ENCODE assay signal across 1 cellular context in the genomic region with DNA sequence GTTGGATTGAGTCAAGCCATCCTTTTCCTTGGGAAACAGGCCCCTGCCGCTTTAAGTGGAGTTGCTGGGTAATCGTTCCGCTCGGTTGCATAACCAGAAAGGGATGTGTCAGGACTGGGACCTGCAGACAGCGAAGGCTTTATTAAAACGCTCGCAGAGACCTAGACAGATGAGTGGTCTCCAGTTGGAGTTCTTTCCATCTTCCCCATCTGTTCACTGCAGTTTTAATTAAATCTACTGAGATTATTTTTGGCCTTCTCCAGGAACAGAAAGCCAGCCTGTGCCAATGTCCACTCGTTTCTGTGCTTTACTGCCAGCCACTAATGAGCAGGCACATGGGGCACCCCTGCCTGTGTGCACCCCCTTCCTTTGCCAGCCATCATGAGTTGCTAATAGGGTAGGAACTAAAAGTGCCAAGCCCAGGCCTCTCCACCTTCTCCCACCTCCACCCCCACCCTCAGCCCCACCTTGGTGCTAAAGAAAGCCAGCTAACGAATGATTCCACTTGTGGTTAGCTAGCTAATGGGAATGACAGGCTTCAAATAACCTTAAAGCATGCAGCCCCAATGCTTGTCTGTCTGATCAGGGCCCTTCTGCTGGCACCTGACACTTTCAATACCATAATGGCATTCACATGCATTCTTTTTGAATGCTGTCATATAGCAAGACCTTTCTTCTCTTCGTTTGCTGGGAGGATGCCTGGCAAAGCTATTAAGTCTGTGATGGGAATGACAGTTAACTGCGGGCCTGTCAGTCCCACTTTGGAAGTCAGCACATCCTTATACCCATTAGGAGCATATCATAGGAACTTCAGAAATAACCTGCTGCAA.
TF ChIP-seq lines count a peak whose summit lies in the region.

No MANE protein-coding gene starts in this region.

TF ChIP-seq in HepG2, 621 proteins besides CTCF, POLR2A, EP300 and RAD21 (continued from another document):
- TF ChIP-seq, protein P1, sequence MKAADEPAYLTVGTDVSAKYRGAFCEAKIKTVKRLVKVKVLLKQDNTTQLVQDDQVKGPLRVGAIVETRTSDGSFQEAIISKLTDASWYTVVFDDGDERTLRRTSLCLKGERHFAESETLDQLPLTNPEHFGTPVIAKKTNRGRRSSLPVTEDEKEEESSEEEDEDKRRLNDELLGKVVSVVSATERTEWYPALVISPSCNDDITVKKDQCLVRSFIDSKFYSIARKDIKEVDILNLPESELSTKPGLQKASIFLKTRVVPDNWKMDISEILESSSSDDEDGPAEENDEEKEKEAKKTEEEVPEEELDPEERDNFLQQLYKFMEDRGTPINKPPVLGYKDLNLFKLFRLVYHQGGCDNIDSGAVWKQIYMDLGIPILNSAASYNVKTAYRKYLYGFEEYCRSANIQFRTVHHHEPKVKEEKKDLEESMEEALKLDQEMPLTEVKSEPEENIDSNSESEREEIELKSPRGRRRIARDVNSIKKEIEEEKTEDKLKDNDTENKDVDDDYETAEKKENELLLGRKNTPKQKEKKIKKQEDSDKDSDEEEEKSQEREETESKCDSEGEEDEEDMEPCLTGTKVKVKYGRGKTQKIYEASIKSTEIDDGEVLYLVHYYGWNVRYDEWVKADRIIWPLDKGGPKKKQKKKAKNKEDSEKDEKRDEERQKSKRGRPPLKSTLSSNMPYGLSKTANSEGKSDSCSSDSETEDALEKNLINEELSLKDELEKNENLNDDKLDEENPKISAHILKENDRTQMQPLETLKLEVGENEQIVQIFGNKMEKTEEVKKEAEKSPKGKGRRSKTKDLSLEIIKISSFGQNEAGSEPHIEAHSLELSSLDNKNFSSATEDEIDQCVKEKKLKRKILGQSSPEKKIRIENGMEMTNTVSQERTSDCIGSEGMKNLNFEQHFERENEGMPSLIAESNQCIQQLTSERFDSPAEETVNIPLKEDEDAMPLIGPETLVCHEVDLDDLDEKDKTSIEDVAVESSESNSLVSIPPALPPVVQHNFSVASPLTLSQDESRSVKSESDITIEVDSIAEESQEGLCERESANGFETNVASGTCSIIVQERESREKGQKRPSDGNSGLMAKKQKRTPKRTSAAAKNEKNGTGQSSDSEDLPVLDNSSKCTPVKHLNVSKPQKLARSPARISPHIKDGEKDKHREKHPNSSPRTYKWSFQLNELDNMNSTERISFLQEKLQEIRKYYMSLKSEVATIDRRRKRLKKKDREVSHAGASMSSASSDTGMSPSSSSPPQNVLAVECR (CRISPR knock-in tag; IDR thresholded peaks at IDR 0.05; ENCODE audit: borderline replicate concordance) = no peak
- no peak for TF ChIP-seq TARDBP (CRISPR knock-in tag; IDR thresholded peaks at IDR 0.05)
- no peak for TF ChIP-seq SUZ12 (IDR thresholded peaks at IDR 0.05; ENCODE audit: low read depth, low read length)
- no peak for TF ChIP-seq DMAP1 (CRISPR knock-in tag; IDR thresholded peaks at IDR 0.05)
- TF ChIP-seq NCOA1 (CRISPR knock-in tag; IDR thresholded peaks at IDR 0.05) = no peak
- TF ChIP-seq ZNF264 (CRISPR knock-in tag; IDR thresholded peaks at IDR 0.05) = no peak
